ENCODE assay signal across 9 cellular contexts in the genomic region with DNA sequence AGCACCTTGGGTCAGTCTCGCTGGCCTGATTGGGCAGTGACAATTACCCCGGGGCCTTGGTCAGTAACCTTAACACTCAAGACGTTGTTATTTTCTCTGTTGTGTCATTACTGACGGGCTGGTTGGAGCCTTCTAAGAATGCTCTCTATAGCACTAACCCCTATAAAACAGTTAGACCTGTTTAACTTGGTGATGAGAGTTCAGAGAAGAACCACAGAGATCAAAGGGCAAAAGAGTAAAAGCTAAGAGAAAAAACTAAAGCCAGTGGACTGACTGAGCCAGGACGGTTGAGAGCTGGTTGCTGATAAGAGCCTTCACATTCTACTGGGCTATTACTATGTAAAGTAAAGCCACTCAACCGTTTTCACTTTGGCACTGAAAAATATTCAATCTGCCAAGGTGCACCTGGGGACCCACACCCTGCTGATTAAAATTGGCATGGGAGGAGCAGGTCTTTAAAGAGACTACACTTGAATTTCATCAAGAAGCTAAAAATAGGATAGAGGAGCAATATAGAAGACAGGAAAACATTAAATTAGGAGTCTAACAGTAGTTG. TPM values are rescaled to one million over a fixed set of nuclear protein-coding genes. Genes with fewer than 3 reads are reported as not detected.
DNase-seq lines count a peak whose midpoint lies in the region; ATAC-seq and TF ChIP-seq lines count a peak whose summit lies in the region.
"Had no signal": no experiment of that assay in that cellular context is flagged by ENCODE, and none has a peak within 500 bp of the region (broad histone marks: within the 10 kb centered on the region; RNA-seq: fewer than 3 reads in every experiment).

No MANE protein-coding gene starts in this region.

- H3K27me3 Mint-ChIP-seq in WTC11 (ENCODE audit: low read depth) (no peaks in the 10 kb centered on the region), nephron (ENCODE audit: low read depth) (no peaks in the 10 kb centered on the region)
- H3K27me3 Mint-ChIP-seq in activated CD8-positive, alpha-beta T cell treated with anti-CD3 and anti-CD28 coated beads, Interleukin-2, amount 10 ng/mL, durations not matched to agents 7 days and 5 days (ENCODE audit: low read depth): peaks cover 5% of the 10 kb centered on the region

- ATAC-seq in GM18909 (IDR thresholded peaks at IDR 0.05; ENCODE audit: poor library complexity, unreplicated experiment) (peak; percentile 51), WTC11 (peak; percentile 82), esophagus mucosa (no peak)
- no peak for ATAC-seq in activated CD8-positive, alpha-beta T cell treated with anti-CD3 and anti-CD28 coated beads, Interleukin-2, amount 10 ng/mL, durations not matched to agents 7 days and 5 days

- CTCF ChIA-PET in WTC11 (lab: Charles Lee): interaction anchor here (0.9 to 1.6 kb wide), 3 partner anchors 37 to 176 kb away, joined by 3 read pairs; no protein-coding TSS in a partner anchor
- CTCF ChIA-PET in activated CD8-positive, alpha-beta T cell treated with anti-CD3 and anti-CD28 coated beads, Interleukin-2, amount 10 ng/mL, durations not matched to agents 7 days and 5 days (lab: Charles Lee): interaction anchor here (0.6 to 2.0 kb wide), 5 partner anchors 8 to 41 kb away, joined by 3 to 8 read pairs (median 3); no protein-coding TSS in a partner anchor

- H3K9me3 Mint-ChIP-seq in WTC11 (peaks cover 11% of the 10 kb centered on the region), nephron (no peaks in the 10 kb centered on the region)
- no peaks in the 10 kb centered on the region for H3K9me3 Mint-ChIP-seq in activated CD8-positive, alpha-beta T cell treated with anti-CD3 and anti-CD28 coated beads, Interleukin-2, amount 10 ng/mL, durations not matched to agents 7 days and 5 days (ENCODE audit: insufficient read depth)
- H3K9me3 Mint-ChIP-seq: activated naive CD4-positive, alpha-beta T cell treated with anti-CD3 and anti-CD28 coated beads, Interleukin-2, amount 50 U/mL, for 24 hours had no signal

- H3K27ac Mint-ChIP-seq in WTC11: peak overlapping the region; percentile 95
- H3K27ac Mint-ChIP-seq in nephron: peak overlapping the region in 2 of 3 experiments; percentile 11 to 32
- no peak overlapping the region for H3K27ac Mint-ChIP-seq in activated CD8-positive, alpha-beta T cell treated with anti-CD3 and anti-CD28 coated beads, Interleukin-2, amount 10 ng/mL, durations not matched to agents 7 days and 5 days
- H3K27ac Mint-ChIP-seq: activated naive CD4-positive, alpha-beta T cell treated with anti-CD3 and anti-CD28 coated beads, Interleukin-2, amount 50 U/mL, for 24 hours had no signal

- H3K4me3 Mint-ChIP-seq in WTC11 (peak overlapping the region; percentile 32; the same call in 1 of the 2 replicates), nephron (no peak overlapping the region)
- H3K4me3 Mint-ChIP-seq in activated CD8-positive, alpha-beta T cell treated with anti-CD3 and anti-CD28 coated beads, Interleukin-2, amount 10 ng/mL, durations not matched to agents 7 days and 5 days: no peak overlapping the region
- H3K4me3 Mint-ChIP-seq: activated naive CD4-positive, alpha-beta T cell treated with anti-CD3 and anti-CD28 coated beads, Interleukin-2, amount 50 U/mL, for 24 hours had no signal

- H3K36me3 Mint-ChIP-seq in WTC11 (no peaks in the 10 kb centered on the region), nephron (ENCODE audit: low read depth) (no peaks in the 10 kb centered on the region)
- no peaks in the 10 kb centered on the region for H3K36me3 Mint-ChIP-seq in activated CD8-positive, alpha-beta T cell treated with anti-CD3 and anti-CD28 coated beads, Interleukin-2, amount 10 ng/mL, durations not matched to agents 7 days and 5 days (ENCODE audit: low read depth)
- H3K36me3 Mint-ChIP-seq: activated naive CD4-positive, alpha-beta T cell treated with anti-CD3 and anti-CD28 coated beads, Interleukin-2, amount 50 U/mL, for 24 hours had no signal

- H3K4me1 Mint-ChIP-seq in WTC11: peaks cover 37% of the 10 kb centered on the region
- peaks cover 10% of the 10 kb centered on the region for H3K4me1 Mint-ChIP-seq in nephron
- peaks cover 14% of the 10 kb centered on the region for H3K4me1 Mint-ChIP-seq in activated CD8-positive, alpha-beta T cell treated with anti-CD3 and anti-CD28 coated beads, Interleukin-2, amount 10 ng/mL, durations not matched to agents 7 days and 5 days (ENCODE audit: low read depth)

- POLR2A ChIA-PET in WTC11 (lab: Charles Lee): no interaction called here
- POLR2A ChIA-PET in activated CD8-positive, alpha-beta T cell treated with anti-CD3 and anti-CD28 coated beads, Interleukin-2, amount 10 ng/mL, durations not matched to agents 7 days and 5 days (lab: Charles Lee): interaction anchor here (1.5 kb wide), 1 partner anchor 9 kb away, joined by 8 read pairs; no protein-coding TSS in a partner anchor

- DNase-seq in M059J (ENCODE audit: low read depth): peak; percentile 58
- DNase-seq in WTC11 (ENCODE audit: low spot score): no peak
- DNase-seq in stimulated activated CD4-positive, alpha-beta T cell treated with anti-CD3 and anti-CD28 coated beads, Interleukin-1b, Interleukin-23, amount 100 ng/mL, for 48 hours: no peak
- DNase-seq in activated CD8-positive, alpha-beta T cell treated with anti-CD3 and anti-CD28 coated beads, Interleukin-2, amount 10 ng/mL, durations not matched to agents 7 days and 5 days: no peak
- no peak for DNase-seq in NCI-H226

- no peak for TF ChIP-seq CTCF in WTC11 (IDR thresholded peaks at IDR 0.05)
- TF ChIP-seq CTCF in nephron (IDR thresholded peaks at IDR 0.05; ENCODE audit: unreplicated experiment in 3 of 3): no peak

TF ChIP-seq in WTC11, 78 proteins besides CTCF, POLR2A, EP300 and RAD21:
- TF ChIP-seq ESRRA (CRISPR knock-in tag; IDR thresholded peaks at IDR 0.05; ENCODE audit: borderline replicate concordance) (no peak), KAT7 (CRISPR knock-in tag; IDR thresholded peaks at IDR 0.05; ENCODE audit: borderline replicate concordance) (no peak), ZNF219 (CRISPR knock-in tag; IDR thresholded peaks at IDR 0.05; ENCODE audit: borderline replicate concordance) (no peak), NR2C2 (CRISPR knock-in tag; IDR thresholded peaks at IDR 0.05) (no peak), ZNF423 (CRISPR knock-in tag; IDR thresholded peaks at IDR 0.05) (no peak), TP53 (CRISPR knock-in tag; IDR thresholded peaks at IDR 0.05) (no peak), NFATC4 (CRISPR knock-in tag; IDR thresholded peaks at IDR 0.05) (no peak), CREB1 (CRISPR knock-in tag; IDR thresholded peaks at IDR 0.05) (no peak), CREM (CRISPR knock-in tag; IDR thresholded peaks at IDR 0.05) (no peak)
- TF ChIP-seq, protein P1, sequence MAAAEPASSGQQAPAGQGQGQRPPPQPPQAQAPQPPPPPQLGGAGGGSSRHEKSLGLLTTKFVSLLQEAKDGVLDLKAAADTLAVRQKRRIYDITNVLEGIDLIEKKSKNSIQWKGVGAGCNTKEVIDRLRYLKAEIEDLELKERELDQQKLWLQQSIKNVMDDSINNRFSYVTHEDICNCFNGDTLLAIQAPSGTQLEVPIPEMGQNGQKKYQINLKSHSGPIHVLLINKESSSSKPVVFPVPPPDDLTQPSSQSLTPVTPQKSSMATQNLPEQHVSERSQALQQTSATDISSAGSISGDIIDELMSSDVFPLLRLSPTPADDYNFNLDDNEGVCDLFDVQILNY (CRISPR knock-in tag; IDR thresholded peaks at IDR 0.05): no peak
- TF ChIP-seq, protein P2, sequence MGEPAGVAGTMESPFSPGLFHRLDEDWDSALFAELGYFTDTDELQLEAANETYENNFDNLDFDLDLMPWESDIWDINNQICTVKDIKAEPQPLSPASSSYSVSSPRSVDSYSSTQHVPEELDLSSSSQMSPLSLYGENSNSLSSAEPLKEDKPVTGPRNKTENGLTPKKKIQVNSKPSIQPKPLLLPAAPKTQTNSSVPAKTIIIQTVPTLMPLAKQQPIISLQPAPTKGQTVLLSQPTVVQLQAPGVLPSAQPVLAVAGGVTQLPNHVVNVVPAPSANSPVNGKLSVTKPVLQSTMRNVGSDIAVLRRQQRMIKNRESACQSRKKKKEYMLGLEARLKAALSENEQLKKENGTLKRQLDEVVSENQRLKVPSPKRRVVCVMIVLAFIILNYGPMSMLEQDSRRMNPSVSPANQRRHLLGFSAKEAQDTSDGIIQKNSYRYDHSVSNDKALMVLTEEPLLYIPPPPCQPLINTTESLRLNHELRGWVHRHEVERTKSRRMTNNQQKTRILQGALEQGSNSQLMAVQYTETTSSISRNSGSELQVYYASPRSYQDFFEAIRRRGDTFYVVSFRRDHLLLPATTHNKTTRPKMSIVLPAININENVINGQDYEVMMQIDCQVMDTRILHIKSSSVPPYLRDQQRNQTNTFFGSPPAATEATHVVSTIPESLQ (CRISPR knock-in tag; IDR thresholded peaks at IDR 0.05): no peak
- TF ChIP-seq, protein P3, sequence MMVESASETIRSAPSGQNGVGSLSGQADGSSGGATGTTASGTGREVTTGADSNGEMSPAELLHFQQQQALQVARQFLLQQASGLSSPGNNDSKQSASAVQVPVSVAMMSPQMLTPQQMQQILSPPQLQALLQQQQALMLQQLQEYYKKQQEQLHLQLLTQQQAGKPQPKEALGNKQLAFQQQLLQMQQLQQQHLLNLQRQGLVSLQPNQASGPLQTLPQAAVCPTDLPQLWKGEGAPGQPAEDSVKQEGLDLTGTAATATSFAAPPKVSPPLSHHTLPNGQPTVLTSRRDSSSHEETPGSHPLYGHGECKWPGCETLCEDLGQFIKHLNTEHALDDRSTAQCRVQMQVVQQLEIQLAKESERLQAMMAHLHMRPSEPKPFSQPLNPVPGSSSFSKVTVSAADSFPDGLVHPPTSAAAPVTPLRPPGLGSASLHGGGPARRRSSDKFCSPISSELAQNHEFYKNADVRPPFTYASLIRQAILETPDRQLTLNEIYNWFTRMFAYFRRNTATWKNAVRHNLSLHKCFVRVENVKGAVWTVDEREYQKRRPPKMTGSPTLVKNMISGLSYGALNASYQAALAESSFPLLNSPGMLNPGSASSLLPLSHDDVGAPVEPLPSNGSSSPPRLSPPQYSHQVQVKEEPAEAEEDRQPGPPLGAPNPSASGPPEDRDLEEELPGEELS (CRISPR knock-in tag; IDR thresholded peaks at IDR 0.05): no peak
- TF ChIP-seq, protein P4, sequence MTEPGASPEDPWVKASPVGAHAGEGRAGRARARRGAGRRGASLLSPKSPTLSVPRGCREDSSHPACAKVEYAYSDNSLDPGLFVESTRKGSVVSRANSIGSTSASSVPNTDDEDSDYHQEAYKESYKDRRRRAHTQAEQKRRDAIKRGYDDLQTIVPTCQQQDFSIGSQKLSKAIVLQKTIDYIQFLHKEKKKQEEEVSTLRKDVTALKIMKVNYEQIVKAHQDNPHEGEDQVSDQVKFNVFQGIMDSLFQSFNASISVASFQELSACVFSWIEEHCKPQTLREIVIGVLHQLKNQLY (CRISPR knock-in tag; IDR thresholded peaks at IDR 0.05): no peak

RNA-seq across cellular contexts. Expression of a gene that starts 13.6 kb away (rescaled TPM):
- total RNA-seq in M059J (2014; rRNA removed; shearing (Covaris generic)): 855 and 1,449 TPM in 2 replicates
- total RNA-seq in WTC11 (2021): 317 to 344 TPM (median 321 TPM) in 3 replicates
- total RNA-seq in activated CD8-positive, alpha-beta T cell treated with anti-CD3 and anti-CD28 coated beads, Interleukin-2, amount 10 ng/mL, durations not matched to agents 7 days and 5 days: 10 to 100 TPM; 35.0 to 40.2 TPM
- total RNA-seq in esophagus mucosa: 102 TPM

Comparison
In these comparisons a context has a peak if more than half of its experiments do, and no peak if none do; other contexts are left out.
1. ATAC-seq: peak in GM18909 (single experiment) and WTC11 (single experiment); none in activated CD8-positive, alpha-beta T cell treated with anti-CD3 and anti-CD28 coated beads, Interleukin-2, amount 10 ng/mL, durations not matched to agents 7 days and 5 days (single experiment) and esophagus mucosa (single experiment).